ENCODE assay signal across 2 cellular contexts in genomic region chr12:55650679-55651313, GRCh38.
A peak's percentile ranks its signal among the peaks of the same experiment; 100 is the strongest.
TF ChIP-seq lines count a peak whose summit lies in the region.
"Not testable (repeated sequence)": the region's sequence is repeated elsewhere in the genome, so short reads cannot be mapped to it uniquely, and the experiment has no call there.

No MANE protein-coding gene starts in this region.

TF ChIP-seq in K562, 482 proteins besides CTCF, POLR2A, EP300 and RAD21:
- TF ChIP-seq MGA (IDR thresholded peaks at IDR 0.05) (peak; percentile 28; the same call in 1 of the 2 replicates), SPI1 (IDR thresholded peaks at IDR 0.05; ENCODE audit: borderline replicate concordance, low read depth, low read length) (peak; percentile 30; the same call in 1 of the 2 replicates), ZNF766 (CRISPR knock-in tag; conservative IDR thresholded peaks at IDR 0.05) (peak; percentile 40; the same call in 1 of the 2 replicates), E2F6 (IDR thresholded peaks at IDR 0.05; ENCODE audit: borderline replicate concordance in 1 of 2, extremely low read depth in 1 of 2, insufficient read depth in 1 of 2, insufficient read length in 1 of 2, low read depth in 1 of 2, low read length in 1 of 2, poor library complexity in 1 of 2, severe bottlenecking in 1 of 2) (peak in 1 of 2 experiments; percentile 10)
TF ChIP-seq in K562: peak in this region for 4; not testable (repeated sequence) for 478.

TF ChIP-seq in HepG2, 621 proteins besides CTCF, POLR2A, EP300 and RAD21:
- TF ChIP-seq HNF4A (CRISPR knock-in tag; IDR thresholded peaks at IDR 0.05) (0 out of 2 replicates have a peak, but pooled peaks have one; percentile 23), PAXIP1 (CRISPR knock-in tag; conservative IDR thresholded peaks at IDR 0.05) (0 out of 2 replicates have a peak, but pooled peaks have one; percentile 27), TCF7 (IDR thresholded peaks at IDR 0.05; ENCODE audit: low read depth) (0 out of 2 replicates have a peak, but pooled peaks have one; percentile 18), HNF4G (IDR thresholded peaks at IDR 0.05; ENCODE audit: borderline replicate concordance, low read depth, low read length) (0 out of 2 replicates have a peak, but pooled peaks have one; percentile 4)
- not testable (repeated sequence) for TF ChIP-seq HNF4G (CRISPR knock-in tag; IDR thresholded peaks at IDR 0.05; ENCODE audit: borderline replicate concordance, low read depth)
